In the genomic region with DNA sequence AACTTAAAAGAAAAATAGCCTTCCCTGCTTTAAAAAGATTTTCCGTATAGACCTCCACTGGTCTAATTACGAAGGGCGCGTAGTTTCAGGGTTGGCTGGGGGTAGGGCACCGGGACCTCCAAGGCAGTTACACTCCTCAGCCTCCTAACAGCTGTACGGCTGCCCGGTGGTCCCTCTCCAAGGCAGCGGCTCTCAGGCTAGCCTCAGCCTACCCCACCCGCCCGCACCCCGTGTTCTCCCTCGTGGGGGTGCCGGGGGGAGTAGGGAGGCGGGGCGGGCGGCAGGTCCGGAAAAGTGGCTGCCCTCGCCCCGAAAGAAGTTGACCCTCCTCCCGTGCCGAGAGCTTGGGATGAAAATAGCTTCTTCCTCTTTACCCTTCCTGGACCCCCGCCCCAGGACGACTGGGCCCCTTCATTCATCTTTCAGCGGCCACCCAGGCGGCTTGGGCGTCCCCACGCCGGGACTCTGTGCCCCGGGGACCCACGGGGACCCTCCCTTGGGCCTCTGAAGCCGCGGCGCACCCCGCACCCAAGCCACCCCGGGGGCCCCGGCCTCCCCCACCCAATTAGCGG, we compare ENCODE assay signal across 8 cellular contexts. TPM values are rescaled to one million over a fixed set of nuclear protein-coding genes. Genes with fewer than 3 reads are reported as not detected.
DNase-seq lines count a peak whose midpoint lies in the region; ATAC-seq lines count a peak whose summit lies in the region.

No MANE protein-coding gene starts in this region.

- peaks cover 6 to 14% of the 10 kb centered on the region in 2 donors for H3K4me1 ChIP-seq in duodenal mucosa (ENCODE audit: control insufficient read depth in 1 of 2, insufficient read depth in 2 of 2, low read length in 2 of 2)

- H3K9me3 Mint-ChIP-seq in memory B cell, result no peaks in the 10 kb centered on the region

- H3K4me1 Mint-ChIP-seq in T-helper 17 cell, result peaks cover 18% of the 10 kb centered on the region
- H3K4me1 Mint-ChIP-seq in memory B cell, result peaks cover 15% of the 10 kb centered on the region

- no peaks in the 10 kb centered on the region for H3K9me3 ChIP-seq in T-helper 17 cell (ENCODE audit: control insufficient read depth, low read length, poor library complexity, severe bottlenecking)
- H3K9me3 ChIP-seq in duodenal mucosa (ENCODE audit: control insufficient read depth in 1 of 2, low read length in 2 of 2), result no peaks in the 10 kb centered on the region

- H3K27me3 Mint-ChIP-seq in T-helper 17 cell (no peaks in the 10 kb centered on the region), memory B cell (no peaks in the 10 kb centered on the region)

- H3K4me3 Mint-ChIP-seq in T-helper 17 cell (peak overlapping the region; percentile 89), memory B cell (peak overlapping the region; percentile 99)

- H3K36me3 ChIP-seq in duodenal mucosa (ENCODE audit: control insufficient read depth in 1 of 2, insufficient read depth in 2 of 2, low read length in 2 of 2), result no peaks in the 10 kb centered on the region

- peak overlapping the region; percentile 77 to 78 for H3K9ac ChIP-seq in duodenal mucosa (ENCODE audit: low read depth in 1 of 2, low read length in 2 of 2)

- H3K27me3 ChIP-seq in duodenal mucosa (ENCODE audit: control insufficient read depth in 1 of 2, insufficient read depth in 2 of 2, low read length in 2 of 2), result no peaks in the 10 kb centered on the region

- DNase-seq in ELR (ENCODE audit: low read depth), result peak; percentile 63
- DNase-seq in T-helper 17 cell, result peak; percentile 12 to 24 (median 13)
- no peak for DNase-seq in memory B cell (ENCODE audit: low spot score in 2 of 2)
- DNase-seq in substantia nigra (lab: John Stamatoyannopoulos, UW), result peak in 33 of 49 donors; percentile 13 to 88 (median 54)
- DNase-seq in HT-29 (ENCODE audit: low spot score), result no peak

- peak overlapping the region; percentile 95 for H3K27ac ChIP-seq in duodenal mucosa (ENCODE audit: low read depth, low read length)
- H3K27ac ChIP-seq in substantia nigra (ENCODE audit: low read depth, low read length, poor library complexity, severe bottlenecking), result peak overlapping the region; percentile 93

- ATAC-seq in HG03442 (IDR thresholded peaks at IDR 0.05; ENCODE audit: unreplicated experiment) (peak; percentile 3), T-helper 17 cell (no peak), memory B cell (ENCODE audit: low read depth) (no peak), HG03025 (IDR thresholded peaks at IDR 0.05; ENCODE audit: low FRiP score, unreplicated experiment) (no peak)

- no peaks in the 10 kb centered on the region for H3K36me3 Mint-ChIP-seq in T-helper 17 cell (ENCODE audit: low read depth)
- H3K36me3 Mint-ChIP-seq in memory B cell, result no peaks in the 10 kb centered on the region

- H3K27ac Mint-ChIP-seq in T-helper 17 cell, result peak overlapping the region; percentile 85
- peak overlapping the region; percentile 98 for H3K27ac Mint-ChIP-seq in memory B cell

- H3K4me3 ChIP-seq in duodenal mucosa (ENCODE audit: low read depth in 1 of 2, low read length in 2 of 2), result peak overlapping the region; percentile 73 to 75

RNA-seq across cellular contexts. Expression of a gene that starts 1.0 kb away (rescaled TPM):
- 10 to 100 TPM; 17.9 to 33.5 TPM for total RNA-seq in T-helper 17 cell
- total RNA-seq in HT-29 (2014; rRNA removed; shearing (Covaris generic)), result 5.2 and 5.7 TPM in 2 replicates

Comparison
In these comparisons a context has a peak if more than half of its experiments do, and no peak if none do; other contexts are left out.
1. DNase-seq: peak in ELR (single experiment), T-helper 17 cell (3 of 3) and substantia nigra (33 of 49); none in memory B cell (0 of 2) and HT-29 (single experiment).